8 cellular contexts compared by ENCODE assay signal in genomic region chr16:68085259-68086071, GRCh38. TPM values are rescaled to one million over a fixed set of nuclear protein-coding genes. Genes with fewer than 3 reads are reported as not detected.
DNase-seq lines count a peak whose midpoint lies in the region; ATAC-seq and TF ChIP-seq lines count a peak whose summit lies in the region.

Gene NFATC3, plus strand, starts transcription at chr16:68085370. Its CDS starts 312 bp downstream, at chr16:68085682.

- H3K27ac ChIP-seq in OCI-LY7 (ENCODE audit: low read depth, low read length, poor library complexity, severe bottlenecking) (peak within 1 kb of the TSS; percentile 90), esophagus (ENCODE audit: low read depth in 2 of 2, low read length in 1 of 2) (peak within 1 kb of the TSS; percentile 94 to 98), muscle layer of duodenum (ENCODE audit: low read length) (peak within 1 kb of the TSS; percentile 97)

- peak within 1 kb of the TSS; percentile 92 for H2AFZ ChIP-seq in OCI-LY7 (ENCODE audit: low read length)

- H3K9me3 ChIP-seq in OCI-LY7 (ENCODE audit: low read length) (no peaks in the 10 kb centered on the region), esophagus (ENCODE audit: control insufficient read depth in 2 of 2, insufficient read depth in 1 of 2, low read depth in 1 of 2, low read length in 1 of 2) (no peaks in the 10 kb centered on the region), muscle layer of duodenum (ENCODE audit: control insufficient read depth in 1 of 2, low read length in 2 of 2) (no peaks in the 10 kb centered on the region)

- no TSS peak for BruUV-seq in OCI-LY7 (replicated peaks; lab: Mats Ljungman, UMichigan)

- H3K27ac Mint-ChIP-seq in activated T-cell treated with anti-CD3 and anti-CD28 coated beads, Interleukin-2, amount 50 U/mL, for 24 hours = peak within 1 kb of the TSS; percentile 98

- POLR2A ChIA-PET in OCI-LY7 (lab: Charles Lee) = interaction anchor here (0.5 to 4.0 kb wide), 19 partner anchors 11 to 568 kb away, joined by 3 to 53 read pairs (median 4); partner anchors contain the start of genes DDX28 and DUS2

- no peaks in the 10 kb centered on the region for H3K9me3 Mint-ChIP-seq in activated T-cell treated with anti-CD3 and anti-CD28 coated beads, Interleukin-2, amount 50 U/mL, for 24 hours

- peak within 1 kb of the TSS; percentile 87 for H3K4me3 Mint-ChIP-seq in activated T-cell treated with anti-CD3 and anti-CD28 coated beads, Interleukin-2, amount 50 U/mL, for 24 hours

- H3K27me3 Mint-ChIP-seq in activated T-cell treated with anti-CD3 and anti-CD28 coated beads, Interleukin-2, amount 50 U/mL, for 24 hours = no peaks in the 10 kb centered on the region

- intact Hi-C loops in OCI-LY7 (cut with micrococcal nuclease; ENCODE audit: unreplicated experiment) = loop anchor here (10.0 kb wide), 1 partner anchor 521 kb away; the partner anchor contains the start of gene CTCF

- H3K36me3 Mint-ChIP-seq in activated T-cell treated with anti-CD3 and anti-CD28 coated beads, Interleukin-2, amount 50 U/mL, for 24 hours (ENCODE audit: low read depth) = peaks cover 31% of the 10 kb centered on the region

- peak within 1 kb of the TSS; percentile 96 for H3K4me2 ChIP-seq in OCI-LY7 (ENCODE audit: low read length)

- 1% methylated on average over 84 to 104 of the region's 104 CpGs for WGBS in esophagus, 2 donors

- H3K4me3 ChIP-seq in OCI-LY7 (ENCODE audit: low read depth, low read length, poor library complexity, severe bottlenecking) = peak within 1 kb of the TSS; percentile 91
- H3K4me3 ChIP-seq in esophagus (ENCODE audit: low read depth in 1 of 2, low read length in 2 of 2) = peak within 1 kb of the TSS; percentile 63 to 71
- H3K4me3 ChIP-seq in muscle layer of duodenum (ENCODE audit: low read depth in 1 of 2, low read length in 2 of 2) = peak within 1 kb of the TSS; percentile 92 to 96

- peaks cover 68% of the 10 kb centered on the region for H3K4me1 Mint-ChIP-seq in activated T-cell treated with anti-CD3 and anti-CD28 coated beads, Interleukin-2, amount 50 U/mL, for 24 hours (ENCODE audit: low read depth)

- CTCF ChIA-PET in OCI-LY7 (lab: Charles Lee; ENCODE audit: unreplicated experiment) = interaction anchor here (0.9 to 5.4 kb wide), 3 partner anchors 8 to 15 kb away, joined by 4 to 34 read pairs (median 21); no protein-coding TSS in a partner anchor

- no peak for TF ChIP-seq CTCF in OCI-LY7 (conservative IDR thresholded peaks at IDR 0.05; ENCODE audit: low read length)

- ATAC-seq in GM19452 (IDR thresholded peaks at IDR 0.05; ENCODE audit: unreplicated experiment) (peak; percentile 50), HG03571 (IDR thresholded peaks at IDR 0.05; ENCODE audit: unreplicated experiment) (peak; percentile 37)

- peak; percentile 98 for DNase-seq in COLO668 (lab: John Stamatoyannopoulos, UW; ENCODE audit: unreplicated experiment)
- peak; percentile 98 for DNase-seq in OCI-LY7 (ENCODE audit: low spot score)
- peak; percentile 99 for DNase-seq in activated T-cell treated with anti-CD3 and anti-CD28 coated beads, Interleukin-2, amount 50 U/mL, for 24 hours
- peak; percentile 97 for DNase-seq in stimulated activated CD8-positive, alpha-beta memory T cell treated with anti-CD3 and anti-CD28 coated beads, Interleukin-7, amount 100 ng/mL, for 24 hours (ENCODE audit: low read depth)

- H3K79me2 ChIP-seq in OCI-LY7 (ENCODE audit: insufficient read depth, low read depth, low read length) = peaks cover 49% of the 10 kb centered on the region

- H3K4me1 ChIP-seq in OCI-LY7 (ENCODE audit: insufficient read depth, low read length, poor library complexity, severe bottlenecking) (peaks cover 62% of the 10 kb centered on the region), esophagus (ENCODE audit: control insufficient read depth in 2 of 2, insufficient read depth in 2 of 2, low read length in 1 of 2) (peaks cover 0 to 7% of the 10 kb centered on the region in 2 donors), muscle layer of duodenum (ENCODE audit: control insufficient read depth in 1 of 2, insufficient read depth in 2 of 2, low read length in 2 of 2) (peaks cover 22 to 42% of the 10 kb centered on the region in 2 donors)

- H3K9me2 ChIP-seq in OCI-LY7 (ENCODE audit: insufficient read depth, low read length) = no peaks in the 10 kb centered on the region

- H3K36me3 ChIP-seq in OCI-LY7 (ENCODE audit: insufficient read depth, low read length) = 0 out of 2 replicates have a peak, but pooled peaks cover 1% of the 10 kb centered on the region
- H3K36me3 ChIP-seq in esophagus (ENCODE audit: control insufficient read depth in 2 of 2, insufficient read depth in 2 of 2, low read length in 1 of 2) = no peaks in the 10 kb centered on the region
- H3K36me3 ChIP-seq in muscle layer of duodenum (ENCODE audit: control insufficient read depth in 1 of 2, insufficient read depth in 2 of 2, low read length in 2 of 2) = no peaks in the 10 kb centered on the region

- H3K27me3 ChIP-seq in esophagus (ENCODE audit: control insufficient read depth in 1 of 2, insufficient read depth in 2 of 2, low read length in 2 of 2) = no peaks in the 10 kb centered on the region
- no peaks in the 10 kb centered on the region for H3K27me3 ChIP-seq in muscle layer of duodenum (ENCODE audit: low read depth, low read length)

- peaks cover 29% of the 10 kb centered on the region for H4K20me1 ChIP-seq in OCI-LY7 (ENCODE audit: insufficient read depth, low read length)

RNA-seq across cellular contexts. Expression of gene NFATC3, which starts in this region (rescaled TPM):
- 60.9 and 73.4 TPM in 2 replicates for total RNA-seq in OCI-LY7 (2014; rRNA removed; shearing (Covaris generic))
- 76.0 and 91.7 TPM in 2 replicates for total RNA-seq in OCI-LY7 (2022)
- polyA plus RNA-seq in esophagus = 1 to 10 TPM; 4.0 to 5.5 TPM

Comparison
In these comparisons a context has a peak if more than half of its experiments do, and no peak if none do; other contexts are left out.
1. Peak in every context shown above with its lines: DNase-seq, ATAC-seq, H3K4me3 ChIP-seq and H3K27ac ChIP-seq.